ENCODE assay signal across 24 cellular contexts in the genomic region with DNA sequence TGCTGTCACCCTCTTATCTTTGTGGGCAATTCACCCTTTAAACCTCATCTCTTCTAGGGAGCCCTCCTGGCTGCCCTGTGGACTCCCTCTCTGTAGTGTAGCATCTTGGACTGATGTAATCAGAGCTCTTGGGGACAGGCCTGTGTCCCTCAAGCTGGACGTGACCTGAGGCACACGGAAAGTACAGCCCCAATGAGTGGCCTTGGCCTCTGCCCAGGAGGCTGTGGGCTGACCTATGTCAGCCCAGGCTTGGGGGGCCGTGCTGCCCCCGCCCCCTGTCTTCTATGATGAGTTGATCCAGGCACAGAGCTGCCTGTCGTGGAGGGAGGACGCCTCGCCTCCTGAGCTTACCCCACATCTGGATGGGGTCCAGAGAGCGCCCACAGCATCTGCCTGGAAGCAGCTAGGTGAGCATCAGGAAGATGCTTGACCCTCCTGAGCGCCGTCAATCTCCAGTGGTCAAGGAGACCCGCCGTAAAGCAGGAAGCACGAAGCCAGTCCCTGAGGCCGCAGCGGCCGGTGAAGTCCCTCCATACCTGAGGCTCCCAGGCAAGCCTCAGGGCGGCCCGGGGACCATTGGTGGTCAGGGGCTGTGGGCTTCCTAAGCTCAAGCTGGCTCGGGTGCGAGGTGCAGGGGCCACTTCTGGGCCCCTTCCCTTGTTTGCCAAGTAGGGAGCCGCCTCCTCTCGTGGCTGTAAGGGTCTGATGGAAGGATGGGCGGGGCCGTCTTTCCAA.
"Had no signal": no experiment of that assay in that cellular context is flagged by ENCODE, and none has a peak within 500 bp of the region (broad histone marks: within the 10 kb centered on the region; RNA-seq: fewer than 3 reads in every experiment).

No MANE protein-coding gene starts in this region.

- DNase-seq: colonic mucosa; effector CD8-positive, alpha-beta T cell; endodermal cell; foreskin fibroblast; glutamatergic neuron; heart right ventricle; hippocampal formation; left cardiac atrium; natural killer cell; sigmoid colon; stimulated activated CD4-positive, alpha-beta T cell treated with anti-CD3 and anti-CD28 coated beads, Interleukin-2, amount 100 ng/mL, for 24 hours; stimulated activated CD4-positive, alpha-beta T cell treated with anti-CD3 and anti-CD28 coated beads, Interleukin-4, amount 100 ng/mL, for 4 hours; transverse colon; upper lobe of right lung; uterus had no signal

- H3K79me2 ChIP-seq: parathyroid adenoma had no signal

- H3K27me3 ChIP-seq: colonic mucosa, left lung, sigmoid colon, transverse colon, upper lobe of right lung, uterus had no signal

- H3K4me3 ChIP-seq: colonic mucosa, gastroesophageal sphincter, heart right ventricle, left lung, lung, sigmoid colon, thoracic aorta, transverse colon, upper lobe of right lung, uterus had no signal

- FAIRE-seq: islet of Langerhans had no signal

- H3K36me3 ChIP-seq: colonic mucosa, gastroesophageal sphincter, heart right ventricle, left lung, sigmoid colon, thoracic aorta, transverse colon, upper lobe of right lung, uterus had no signal

- ATAC-seq: esophagus mucosa; gastroesophageal sphincter; heart right ventricle; left cardiac atrium; left lung; natural killer cell; stimulated activated memory B cell treated with anti-CD40 and anti-IgM and Interleukin-4, amounts not matched to agents 10 μg/mL and 1 μg/mL and 100 μg/mL, for 72 hours had no signal

- H2AFZ ChIP-seq: parathyroid adenoma had no signal

- H3K27ac ChIP-seq: colonic mucosa, epithelial cell of prostate, gastroesophageal sphincter, heart right ventricle, left lung, parathyroid adenoma, sigmoid colon, thoracic aorta, transverse colon, upper lobe of right lung, uterus had no signal

- H3K4me1 ChIP-seq: colonic mucosa, gastroesophageal sphincter, heart right ventricle, left lung, parathyroid adenoma, sigmoid colon, transverse colon, upper lobe of right lung, uterus had no signal

- H3K9me3 ChIP-seq: colonic mucosa, gastroesophageal sphincter, heart right ventricle, left lung, sigmoid colon, thoracic aorta, transverse colon, upper lobe of right lung, uterus had no signal

- H3K9ac ChIP-seq: parathyroid adenoma had no signal
